25 cellular contexts compared by ENCODE assay signal in genomic region chr3:155230382-155230781, GRCh38.
DNase-seq lines count a peak whose midpoint lies in the region; ATAC-seq, FAIRE-seq and TF ChIP-seq lines count a peak whose summit lies in the region.
"Had no signal": no experiment of that assay in that cellular context is flagged by ENCODE, and none has a peak within 500 bp of the region (broad histone marks: within the 10 kb centered on the region; RNA-seq: fewer than 3 reads in every experiment).

No MANE protein-coding gene starts in this region.

- H3K27ac ChIP-seq in ACC112 (ENCODE audit: low read depth, low read length): peak overlapping the region; percentile 63
- H3K27ac ChIP-seq: colonic mucosa, gastroesophageal sphincter, KMS-11, upper lobe of right lung had no signal

- no peak for ATAC-seq in GM21526 (IDR thresholded peaks at IDR 0.05; ENCODE audit: low FRiP score, unreplicated experiment)
- ATAC-seq: activated T-cell treated with anti-CD3 and anti-CD28 coated beads, Interleukin-2, amount 50 U/mL, for 4 hours; gastroesophageal sphincter; upper lobe of right lung had no signal

- no peak overlapping the region for H3K4me3 ChIP-seq in ACC112 (ENCODE audit: low read depth, low read length)
- H3K4me3 ChIP-seq in fibroblast of the aortic adventitia (ENCODE audit: low read depth, low read length): no peak overlapping the region
- H3K4me3 ChIP-seq: colonic mucosa, gastroesophageal sphincter, upper lobe of right lung had no signal

- no peak for FAIRE-seq in H54 (lab: Jason Lieb, UNC)

- no peak overlapping the region for H2AFZ ChIP-seq in ACC112 (ENCODE audit: low read length, unreplicated experiment)

- no peaks in the 10 kb centered on the region for H3K79me2 ChIP-seq in ACC112 (ENCODE audit: control insufficient read depth, insufficient read depth, low read length, unreplicated experiment)

- no peaks in the 10 kb centered on the region for H3K27me3 ChIP-seq in ACC112 (ENCODE audit: insufficient read depth, low read length)
- H3K27me3 ChIP-seq: colonic mucosa, gastroesophageal sphincter, upper lobe of right lung had no signal

- no peaks in the 10 kb centered on the region for H3K36me3 ChIP-seq in ACC112 (ENCODE audit: insufficient read depth, low read length)
- H3K36me3 ChIP-seq: colonic mucosa, gastroesophageal sphincter, upper lobe of right lung had no signal

- TF ChIP-seq CTCF in fibroblast of the aortic adventitia (IDR thresholded peaks at IDR 0.05; ENCODE audit: insufficient read depth, low read length): no peak

- H3K4me1 ChIP-seq in ACC112 (ENCODE audit: control insufficient read depth, insufficient read depth, low read length, unreplicated experiment): peaks cover 38% of the 10 kb centered on the region
- H3K4me1 ChIP-seq: colonic mucosa, upper lobe of right lung had no signal

- DNase-seq in GM04503 (ENCODE audit: low read depth): peak; percentile 61
- peak; percentile 18 for DNase-seq in astrocyte of the hippocampus (ENCODE audit: low read depth, low spot score)
- peak; percentile 78 for DNase-seq in fibroblast of the aortic adventitia (ENCODE audit: low read depth)
- DNase-seq in cerebellar nuclear complex (lab: John Stamatoyannopoulos, UW): no peak
- no peak for DNase-seq in H54 (ENCODE audit: insufficient read length, low spot score)
- DNase-seq in NCI-H748 (lab: John Stamatoyannopoulos, UW; ENCODE audit: unreplicated experiment): no peak
- DNase-seq: activated CD4-positive, CD25-positive, alpha-beta regulatory T cell treated with anti-CD3 and anti-CD28 coated beads, Interleukin-2, amount 50 U/mL, for 72 hours; activated CD8-positive, alpha-beta memory T cell treated with anti-CD3 and anti-CD28 coated beads for 24 hours; activated naive CD4-positive, alpha-beta T cell treated with anti-CD3 and anti-CD28 coated beads for 36 hours; activated T-cell treated with anti-CD3 and anti-CD28 coated beads, Interleukin-2, amount 50 U/mL, for 4 hours; aorta; CD4-positive, CD25-positive, alpha-beta regulatory T cell; colonic mucosa; H7; kidney glomerular epithelial cell; NCI-H1092; NCI-H2029 treated with DMSO at 0.1 percent for 48 hours; NCI-H510A treated with DMSO at 0.1 percent for 48 hours; occipital lobe; retina; upper lobe of right lung had no signal

- no peak for TF ChIP-seq POLR2A in H54 (IDR thresholded peaks at IDR 0.05; ENCODE audit: low read depth, low read length)

Comparison
In these comparisons a context has a peak if more than half of its experiments do, and no peak if none do; other contexts are left out.
1. DNase-seq: peak in GM04503 (single experiment), astrocyte of the hippocampus (single experiment) and fibroblast of the aortic adventitia (single experiment); none in cerebellar nuclear complex (0 of 2), H54 (single experiment) and NCI-H748 (single experiment).